Comparison of ENCODE assay signal across 1 cellular context in genomic region chr1:204494281-204495077, GRCh38.
TF ChIP-seq lines count a peak whose summit lies in the region.

TSS of gene PIK3C2B (minus strand) at chr1:204494805. CDS start at chr1:204469802, 25,003 bp downstream.

TF ChIP-seq in GM12878, 131 proteins besides CTCF, POLR2A, EP300 and RAD21 (continued from another document and continues in another):
- TF ChIP-seq TAF1 (IDR thresholded peaks at IDR 0.05; ENCODE audit: borderline replicate concordance, low read depth, low read length) (0 out of 2 replicates have a peak, but pooled peaks have one; percentile 44), IKZF2 (IDR thresholded peaks at IDR 0.05) (peak; percentile 72 to 85; a peak in 3 of 4 replicates), CBFB (IDR thresholded peaks at IDR 0.05; ENCODE audit: low read depth) (no peak), IRF5 (IDR thresholded peaks at IDR 0.05; ENCODE audit: borderline replicate concordance) (no peak), MEF2B (IDR thresholded peaks at IDR 0.05; ENCODE audit: partially characterized antibody, poor library complexity, severe bottlenecking) (no peak), RB1 (IDR thresholded peaks at IDR 0.05; ENCODE audit: borderline replicate concordance) (no peak), TCF12 (IDR thresholded peaks at IDR 0.05; ENCODE audit: low read depth, low read length) (no peak), FOXK2 (IDR thresholded peaks at IDR 0.05) (no peak), ELK1 (IDR thresholded peaks at IDR 0.05; ENCODE audit: low read depth, low read length) (no peak; the same call in 1 of the 2 replicates), MYB (IDR thresholded peaks at IDR 0.05; ENCODE audit: borderline replicate concordance, low read depth, low read length) (no peak), MTA2 (IDR thresholded peaks at IDR 0.05; ENCODE audit: low read depth) (peak; percentile 69; the same call in 1 of the 2 replicates), ZNF384 (IDR thresholded peaks at IDR 0.05; ENCODE audit: borderline replicate concordance, low read depth, low read length) (no peak), ZBTB33 (IDR thresholded peaks at IDR 0.05) (no peak), ZNF207 (IDR thresholded peaks at IDR 0.05; ENCODE audit: borderline replicate concordance) (no peak; the same call in 1 of the 2 replicates), SMAD5 (IDR thresholded peaks at IDR 0.05; ENCODE audit: low read depth) (0 out of 2 replicates have a peak, but pooled peaks have one; percentile 16), USF1 (IDR thresholded peaks at IDR 0.05; ENCODE audit: borderline replicate concordance, extremely low read length, insufficient read depth, low read depth, low read length) (no peak), PAX8 (IDR thresholded peaks at IDR 0.05) (no peak), RCOR1 (conservative IDR thresholded peaks at IDR 0.05; ENCODE audit: low read depth, low read length) (no peak), CEBPB (IDR thresholded peaks at IDR 0.05; ENCODE audit: borderline replicate concordance in 1 of 2, low read depth in 2 of 2, low read length in 2 of 2) (no peak), KLF5 (IDR thresholded peaks at IDR 0.05; ENCODE audit: partially characterized antibody) (no peak), BCL11A (IDR thresholded peaks at IDR 0.05; ENCODE audit: low read depth, low read length) (0 out of 2 replicates have a peak, but pooled peaks have one; percentile 17), KDM1A (IDR thresholded peaks at IDR 0.05; ENCODE audit: borderline replicate concordance) (no peak), ZBED1 (IDR thresholded peaks at IDR 0.05; ENCODE audit: borderline replicate concordance) (no peak), CBX5 (IDR thresholded peaks at IDR 0.05; ENCODE audit: low read depth) (no peak), HDGF (IDR thresholded peaks at IDR 0.05) (peak; percentile 84; the same call in 1 of the 2 replicates), NBN (IDR thresholded peaks at IDR 0.05) (peak; percentile 94), SPI1 (IDR thresholded peaks at IDR 0.05; ENCODE audit: borderline replicate concordance, insufficient read depth, low read depth, low read length) (0 out of 2 replicates have a peak, but pooled peaks have one; percentile 20), NFIC (IDR thresholded peaks at IDR 0.05; ENCODE audit: low read depth, low read length) (no peak), SIN3A (IDR thresholded peaks at IDR 0.05; ENCODE audit: low read depth, low read length) (peak; percentile 45; the same call in 1 of the 2 replicates), KAT2A (conservative IDR thresholded peaks at IDR 0.05; ENCODE audit: control insufficient read depth, low read depth, low read length) (no peak), MLLT1 (IDR thresholded peaks at IDR 0.05) (no peak), RBBP5 (conservative IDR thresholded peaks at IDR 0.05) (no peak), POLR2AphosphoS2 (IDR thresholded peaks at IDR 0.05; ENCODE audit: low read depth, low read length) (no peak), MAX (IDR thresholded peaks at IDR 0.05; ENCODE audit: low read depth, low read length) (peak; percentile 66; the same call in 1 of the 2 replicates), SRF (IDR thresholded peaks at IDR 0.05; ENCODE audit: low read depth in 2 of 2, low read length in 2 of 2) (0 out of 4 replicates have a peak, but pooled peaks of 1 of the 2 experiments have one; percentile 17), ZNF24 (IDR thresholded peaks at IDR 0.05) (peak; percentile 9; the same call in 1 of the 2 replicates), PKNOX1 (IDR thresholded peaks at IDR 0.05) (no peak), ZBTB11 (CRISPR knock-in tag; IDR thresholded peaks at IDR 0.05) (no peak), SMC3 (IDR thresholded peaks at IDR 0.05; ENCODE audit: borderline replicate concordance, low read length) (peak; percentile 62), ZNF622 (IDR thresholded peaks at IDR 0.05) (no peak), RELB (IDR thresholded peaks at IDR 0.05; ENCODE audit: low read depth) (no peak; the same call in 1 of the 2 replicates), NFYA (IDR thresholded peaks at IDR 0.05; ENCODE audit: borderline replicate concordance, low read depth, low read length) (no peak), FOXM1 (IDR thresholded peaks at IDR 0.05; ENCODE audit: low read depth, low read length) (no peak)
- TF ChIP-seq, protein P1, sequence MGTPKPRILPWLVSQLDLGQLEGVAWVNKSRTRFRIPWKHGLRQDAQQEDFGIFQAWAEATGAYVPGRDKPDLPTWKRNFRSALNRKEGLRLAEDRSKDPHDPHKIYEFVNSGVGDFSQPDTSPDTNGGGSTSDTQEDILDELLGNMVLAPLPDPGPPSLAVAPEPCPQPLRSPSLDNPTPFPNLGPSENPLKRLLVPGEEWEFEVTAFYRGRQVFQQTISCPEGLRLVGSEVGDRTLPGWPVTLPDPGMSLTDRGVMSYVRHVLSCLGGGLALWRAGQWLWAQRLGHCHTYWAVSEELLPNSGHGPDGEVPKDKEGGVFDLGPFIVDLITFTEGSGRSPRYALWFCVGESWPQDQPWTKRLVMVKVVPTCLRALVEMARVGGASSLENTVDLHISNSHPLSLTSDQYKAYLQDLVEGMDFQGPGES (IDR thresholded peaks at IDR 0.05), result no peak
- TF ChIP-seq, protein P2, sequence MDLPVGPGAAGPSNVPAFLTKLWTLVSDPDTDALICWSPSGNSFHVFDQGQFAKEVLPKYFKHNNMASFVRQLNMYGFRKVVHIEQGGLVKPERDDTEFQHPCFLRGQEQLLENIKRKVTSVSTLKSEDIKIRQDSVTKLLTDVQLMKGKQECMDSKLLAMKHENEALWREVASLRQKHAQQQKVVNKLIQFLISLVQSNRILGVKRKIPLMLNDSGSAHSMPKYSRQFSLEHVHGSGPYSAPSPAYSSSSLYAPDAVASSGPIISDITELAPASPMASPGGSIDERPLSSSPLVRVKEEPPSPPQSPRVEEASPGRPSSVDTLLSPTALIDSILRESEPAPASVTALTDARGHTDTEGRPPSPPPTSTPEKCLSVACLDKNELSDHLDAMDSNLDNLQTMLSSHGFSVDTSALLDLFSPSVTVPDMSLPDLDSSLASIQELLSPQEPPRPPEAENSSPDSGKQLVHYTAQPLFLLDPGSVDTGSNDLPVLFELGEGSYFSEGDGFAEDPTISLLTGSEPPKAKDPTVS (IDR thresholded peaks at IDR 0.05; ENCODE audit: low read depth, low read length), result no peak
